ENCODE assay signal across 1 cellular context in the genomic region with DNA sequence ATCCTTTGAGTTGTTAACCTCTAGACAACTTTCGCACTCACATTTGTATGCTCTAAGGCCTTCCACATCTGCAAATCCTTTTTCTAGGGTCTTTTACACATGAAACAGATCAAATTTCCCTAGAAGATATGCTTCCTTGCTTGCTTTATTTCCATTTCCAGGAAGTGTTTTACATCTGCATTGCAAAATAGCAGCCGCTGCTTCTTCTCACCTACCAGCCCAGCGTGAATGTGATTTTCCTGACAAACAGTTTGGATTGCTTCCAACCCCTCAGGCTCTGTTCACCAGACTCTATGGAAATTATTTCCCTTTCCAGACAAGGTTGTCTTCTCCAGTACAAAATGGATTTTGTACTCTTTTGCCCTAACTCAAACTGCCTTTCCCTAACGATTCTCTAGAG.
TF ChIP-seq lines count a peak whose summit lies in the region.

No MANE protein-coding gene starts in this region.

TF ChIP-seq in Ishikawa, 13 proteins besides CTCF, POLR2A, EP300 and RAD21 (continued from another document):
- TF ChIP-seq, protein P1, sequence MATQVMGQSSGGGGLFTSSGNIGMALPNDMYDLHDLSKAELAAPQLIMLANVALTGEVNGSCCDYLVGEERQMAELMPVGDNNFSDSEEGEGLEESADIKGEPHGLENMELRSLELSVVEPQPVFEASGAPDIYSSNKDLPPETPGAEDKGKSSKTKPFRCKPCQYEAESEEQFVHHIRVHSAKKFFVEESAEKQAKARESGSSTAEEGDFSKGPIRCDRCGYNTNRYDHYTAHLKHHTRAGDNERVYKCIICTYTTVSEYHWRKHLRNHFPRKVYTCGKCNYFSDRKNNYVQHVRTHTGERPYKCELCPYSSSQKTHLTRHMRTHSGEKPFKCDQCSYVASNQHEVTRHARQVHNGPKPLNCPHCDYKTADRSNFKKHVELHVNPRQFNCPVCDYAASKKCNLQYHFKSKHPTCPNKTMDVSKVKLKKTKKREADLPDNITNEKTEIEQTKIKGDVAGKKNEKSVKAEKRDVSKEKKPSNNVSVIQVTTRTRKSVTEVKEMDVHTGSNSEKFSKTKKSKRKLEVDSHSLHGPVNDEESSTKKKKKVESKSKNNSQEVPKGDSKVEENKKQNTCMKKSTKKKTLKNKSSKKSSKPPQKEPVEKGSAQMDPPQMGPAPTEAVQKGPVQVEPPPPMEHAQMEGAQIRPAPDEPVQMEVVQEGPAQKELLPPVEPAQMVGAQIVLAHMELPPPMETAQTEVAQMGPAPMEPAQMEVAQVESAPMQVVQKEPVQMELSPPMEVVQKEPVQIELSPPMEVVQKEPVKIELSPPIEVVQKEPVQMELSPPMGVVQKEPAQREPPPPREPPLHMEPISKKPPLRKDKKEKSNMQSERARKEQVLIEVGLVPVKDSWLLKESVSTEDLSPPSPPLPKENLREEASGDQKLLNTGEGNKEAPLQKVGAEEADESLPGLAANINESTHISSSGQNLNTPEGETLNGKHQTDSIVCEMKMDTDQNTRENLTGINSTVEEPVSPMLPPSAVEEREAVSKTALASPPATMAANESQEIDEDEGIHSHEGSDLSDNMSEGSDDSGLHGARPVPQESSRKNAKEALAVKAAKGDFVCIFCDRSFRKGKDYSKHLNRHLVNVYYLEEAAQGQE (IDR thresholded peaks at IDR 0.05; ENCODE audit: low read depth) = no peak
- no peak for TF ChIP-seq ZBTB7A (IDR thresholded peaks at IDR 0.05; ENCODE audit: low read depth)
